In genomic region chr5:122704247-122705036, GRCh38 we compare ENCODE assay signal across 7 cellular contexts.
DNase-seq lines count a peak whose midpoint lies in the region; ATAC-seq, FAIRE-seq and TF ChIP-seq lines count a peak whose summit lies in the region.

No MANE protein-coding gene starts in this region.

- no peak for FAIRE-seq in HepG2 (lab: Jason Lieb, UNC)

- H3K27ac ChIP-seq in breast epithelium = no peak overlapping the region
- no peak overlapping the region for H3K27ac ChIP-seq in HepG2 (ENCODE audit: extremely low read length, insufficient read depth, low read length)

- no TSS peak for BruUV-seq in HepG2 (replicated peaks; lab: Mats Ljungman, UMichigan)

- no peak overlapping the region for H3K4me3 Mint-ChIP-seq in activated CD4-positive, alpha-beta T cell treated with anti-CD3 and anti-CD28 coated beads, Interleukin-2, amount 10 ng/mL, durations not matched to agents 24 days and 14 days

- POLR2A ChIA-PET in HepG2 (lab: Yijun Ruan, JAX) = no interaction called here

- H3K9me3 Mint-ChIP-seq in activated CD4-positive, alpha-beta T cell treated with anti-CD3 and anti-CD28 coated beads, Interleukin-2, amount 10 ng/mL, durations not matched to agents 24 days and 14 days = no peaks in the 10 kb centered on the region

- H3K4me1 Mint-ChIP-seq in activated CD4-positive, alpha-beta T cell treated with anti-CD3 and anti-CD28 coated beads, Interleukin-2, amount 10 ng/mL, durations not matched to agents 24 days and 14 days = peaks cover 4% of the 10 kb centered on the region

- intact Hi-C loops in breast epithelium (cut with DNase I; ENCODE audit: low total_unique reads) (no loop called here), HepG2 (cut with micrococcal nuclease; ENCODE audit: unreplicated experiment) (loop anchor here (10.0 kb wide), 1 partner anchor 140 kb away; the partner anchor contains the start of gene SNX24)
- intact Hi-C loops in activated CD4-positive, alpha-beta T cell treated with anti-CD3 and anti-CD28 coated beads, Interleukin-2, amount 10 ng/mL, durations not matched to agents 24 days and 14 days (cut with micrococcal nuclease) = loop anchor here (10.0 kb wide), 1 partner anchor 910 kb away; no protein-coding TSS in a partner anchor

- no peak for TF ChIP-seq POLR2A in breast epithelium (IDR thresholded peaks at IDR 0.05)
- TF ChIP-seq POLR2A in HepG2 (IDR thresholded peaks at IDR 0.05; ENCODE audit: insufficient read depth in 1 of 2, low read depth in 2 of 2, low read length in 2 of 2) = no peak

- no peak for TF ChIP-seq RAD21 in HepG2 (CRISPR knock-in tag; IDR thresholded peaks at IDR 0.05)

- H3K9ac ChIP-seq in HepG2 (ENCODE audit: insufficient read depth, low read depth, low read length) = no peak overlapping the region

- H3K9me3 ChIP-seq in breast epithelium = no peaks in the 10 kb centered on the region
- H3K9me3 ChIP-seq in HepG2 (ENCODE audit: low read length) = no peaks in the 10 kb centered on the region

- 33% methylated on average over 4 of the region's 4 CpGs for WGBS in HepG2 (ENCODE audit: low lambda C conversion rate)

- peak; percentile 80 for ATAC-seq in HepG2

- H3K27ac Mint-ChIP-seq in activated CD4-positive, alpha-beta T cell treated with anti-CD3 and anti-CD28 coated beads, Interleukin-2, amount 10 ng/mL, durations not matched to agents 24 days and 14 days = no peak overlapping the region

- peaks cover 5% of the 10 kb centered on the region for H3K27me3 Mint-ChIP-seq in activated CD4-positive, alpha-beta T cell treated with anti-CD3 and anti-CD28 coated beads, Interleukin-2, amount 10 ng/mL, durations not matched to agents 24 days and 14 days

- H3K4me3 ChIP-seq in breast epithelium (no peak overlapping the region), HepG2 (replicated peaks in 1 of 3; ENCODE audit: insufficient read depth in 1 of 3, low read depth in 2 of 3, low read length in 3 of 3) (no peak overlapping the region)

- H3K27me3 ChIP-seq in breast epithelium = no peaks in the 10 kb centered on the region
- no peaks in the 10 kb centered on the region for H3K27me3 ChIP-seq in HepG2 (ENCODE audit: control insufficient read depth in 1 of 2, insufficient read depth in 2 of 2, low read length in 2 of 2)

- TF ChIP-seq CTCF in GM12872 (IDR thresholded peaks at IDR 0.05; ENCODE audit: insufficient read depth, low read depth, low read length) (peak; percentile 56; the same call in 2 of the 3 replicates), breast epithelium (IDR thresholded peaks at IDR 0.05) (peak in 2 of 3 donors; percentile 41 to 44), HepG2 (CRISPR knock-in tag; IDR thresholded peaks at IDR 0.05) (peak; percentile 54)

- no peaks in the 10 kb centered on the region for H4K20me1 ChIP-seq in HepG2 (ENCODE audit: insufficient read depth, low read length)

- no peak overlapping the region for H2AFZ ChIP-seq in HepG2 (ENCODE audit: low read length)

- no peaks in the 10 kb centered on the region for H3K79me2 ChIP-seq in HepG2 (ENCODE audit: insufficient read depth, low read length)

- H3K4me1 ChIP-seq in breast epithelium (no peaks in the 10 kb centered on the region), HepG2 (ENCODE audit: insufficient read depth, low read length) (no peaks in the 10 kb centered on the region)

- TF ChIP-seq EP300 in HepG2 (IDR thresholded peaks at IDR 0.05; ENCODE audit: low read depth in 2 of 2, low read length in 2 of 2) (no peak), HepG2 (CRISPR knock-in tag; IDR thresholded peaks at IDR 0.05; ENCODE audit: borderline replicate concordance) (no peak)

- no peak overlapping the region for H3K4me2 ChIP-seq in HepG2 (ENCODE audit: low read depth, low read length)

- H3K36me3 Mint-ChIP-seq in activated CD4-positive, alpha-beta T cell treated with anti-CD3 and anti-CD28 coated beads, Interleukin-2, amount 10 ng/mL, durations not matched to agents 24 days and 14 days (ENCODE audit: low read depth) = no peaks in the 10 kb centered on the region

- DNase-seq in NCI-H446 treated with DMSO at 0.1 percent for 48 hours (lab: John Stamatoyannopoulos, UW) (peak; percentile 18), breast epithelium (ENCODE audit: low spot score in 2 of 2) (no peak), HepG2 (ENCODE audit: low spot score) (peak; percentile 45), NCI-H146 (lab: John Stamatoyannopoulos, UW) (no peak)
- no peak for DNase-seq in activated CD4-positive, alpha-beta T cell treated with anti-CD3 and anti-CD28 coated beads, Interleukin-2, amount 10 ng/mL, durations not matched to agents 24 days and 14 days
- no peak for DNase-seq in activated naive CD4-positive, alpha-beta T cell (lab: John Stamatoyannopoulos, UW)

- in situ Hi-C loops in HepG2 (cut with HindIII; ENCODE audit: extremely low pct_ligation_motif_present, low pct_unique_long_range_greater_than_20kb) = no loop called here

- CTCF ChIA-PET in HepG2 (lab: Yijun Ruan, JAX; ENCODE audit: low intra/inter-chr PET ratio, low total read pairs) = no interaction called here

- H3K36me3 ChIP-seq in breast epithelium (no peaks in the 10 kb centered on the region), HepG2 (replicated peaks in 1 of 2; ENCODE audit: control insufficient read depth in 1 of 2, insufficient read depth in 2 of 2, low read length in 2 of 2) (no peaks in the 10 kb centered on the region)

TF ChIP-seq in HepG2, 621 proteins besides CTCF, POLR2A, EP300 and RAD21:
- TF ChIP-seq SMC3 (IDR thresholded peaks at IDR 0.05; ENCODE audit: low read length) (peak; percentile 54), ZNF235 (CRISPR knock-in tag; IDR thresholded peaks at IDR 0.05; ENCODE audit: borderline replicate concordance) (no peak), HNRNPK (IDR thresholded peaks at IDR 0.05; ENCODE audit: low read depth, low read length, poor library complexity, severe bottlenecking) (no peak), MAFK (conservative IDR thresholded peaks at IDR 0.05 in 1 of 2, IDR thresholded peaks at IDR 0.05 in 1 of 2; ENCODE audit: low read length in 2 of 2) (peak; percentile 75 to 81), ZNF580 (CRISPR knock-in tag; IDR thresholded peaks at IDR 0.05; ENCODE audit: borderline replicate concordance, low read depth) (no peak), YEATS4 (CRISPR knock-in tag; IDR thresholded peaks at IDR 0.05; ENCODE audit: borderline replicate concordance) (no peak), MAFF (IDR thresholded peaks at IDR 0.05; ENCODE audit: low read depth, low read length) (peak; percentile 70), ZNF253 (CRISPR knock-in tag; IDR thresholded peaks at IDR 0.05; ENCODE audit: borderline replicate concordance) (no peak), ZNF720 (CRISPR knock-in tag; IDR thresholded peaks at IDR 0.05) (no peak), NFYC (CRISPR knock-in tag; IDR thresholded peaks at IDR 0.05) (no peak), DR1 (CRISPR knock-in tag; IDR thresholded peaks at IDR 0.05) (no peak), MTF2 (CRISPR knock-in tag; IDR thresholded peaks at IDR 0.05; ENCODE audit: borderline replicate concordance) (no peak), ZNF639 (CRISPR knock-in tag; conservative IDR thresholded peaks at IDR 0.05) (no peak), FOXA3 (CRISPR knock-in tag; IDR thresholded peaks at IDR 0.05) (0 out of 2 replicates have a peak, but pooled peaks have one; percentile 22), ZNF24 (IDR thresholded peaks at IDR 0.05) (peak; percentile 64; the same call in 1 of the 2 replicates), ARID3A (IDR thresholded peaks at IDR 0.05; ENCODE audit: low read depth, low read length) (0 out of 2 replicates have a peak, but pooled peaks have one; percentile 48), NFE2L2 (IDR thresholded peaks at IDR 0.05; ENCODE audit: low read length) (peak; percentile 44; the same call in 1 of the 2 replicates), STAG1 (CRISPR knock-in tag; IDR thresholded peaks at IDR 0.05) (peak; percentile 50)
TF ChIP-seq in HepG2: peak in this region for 8.

Comparison
In these comparisons a context has a peak if more than half of its experiments do, and no peak if none do; other contexts are left out.
1. DNase-seq: peak in NCI-H446 treated with DMSO at 0.1 percent for 48 hours (single experiment) and HepG2 (single experiment); none in breast epithelium (0 of 2), activated CD4-positive, alpha-beta T cell treated with anti-CD3 and anti-CD28 coated beads, Interleukin-2, amount 10 ng/mL, durations not matched to agents 24 days and 14 days (single experiment), activated naive CD4-positive, alpha-beta T cell (0 of 4) and NCI-H146 (single experiment).
2. Peak in every context shown above with its lines, with median percentiles within 50 percentile points of each other: CTCF ChIP-seq.